1 cellular context compared by ENCODE assay signal in genomic region chr16:81912395-81912794, GRCh38.
TF ChIP-seq lines count a peak whose summit lies in the region.

No MANE protein-coding gene starts in this region.

TF ChIP-seq in GM23338, 12 proteins besides CTCF, POLR2A, EP300 and RAD21 (continued from another document):
- TF ChIP-seq ETS1 (IDR thresholded peaks at IDR 0.05) (no peak), CREB1 (CRISPR knock-in tag; IDR thresholded peaks at IDR 0.05; ENCODE audit: low read depth) (no peak), NANOG (IDR thresholded peaks at IDR 0.05; ENCODE audit: borderline replicate concordance) (no peak)
TF ChIP-seq in GM23338: peak in this region for 0.
